10 cellular contexts compared by ENCODE assay signal in genomic region chr2:55923978-55924325, GRCh38. TPM values are rescaled to one million over a fixed set of nuclear protein-coding genes. Genes with fewer than 3 reads are reported as not detected.
DNase-seq lines count a peak whose midpoint lies in the region; ATAC-seq and TF ChIP-seq lines count a peak whose summit lies in the region.
"Had no signal": no experiment of that assay in that cellular context is flagged by ENCODE, and none has a peak within 500 bp of the region (broad histone marks: within the 10 kb centered on the region; RNA-seq: fewer than 3 reads in every experiment).

No MANE protein-coding gene starts in this region.

- H3K4me1 ChIP-seq in parathyroid adenoma = no peaks in the 10 kb centered on the region

- peak overlapping the region; percentile 82 for H3K4me3 Mint-ChIP-seq in Calu3 (ENCODE audit: low read depth, unreplicated experiment)
- H3K4me3 Mint-ChIP-seq: CD4-positive, alpha-beta T cell had no signal

- ATAC-seq in left cardiac atrium (peak; percentile 12 to 36), HG02763 (IDR thresholded peaks at IDR 0.05; ENCODE audit: unreplicated experiment) (no peak)

- peaks cover 9% of the 10 kb centered on the region for H3K4me1 Mint-ChIP-seq in Calu3 (ENCODE audit: low read depth, unreplicated experiment)

- no peak overlapping the region for H3K27ac Mint-ChIP-seq in Calu3 (ENCODE audit: unreplicated experiment)
- H3K27ac Mint-ChIP-seq: CD4-positive, alpha-beta T cell had no signal

- no peaks in the 10 kb centered on the region for H3K79me2 ChIP-seq in parathyroid adenoma

- H3K9me3 Mint-ChIP-seq in Calu3 (ENCODE audit: low read depth, unreplicated experiment) = no peaks in the 10 kb centered on the region
- H3K9me3 Mint-ChIP-seq: CD4-positive, alpha-beta T cell had no signal

- DNase-seq in Calu3 (no peak), astrocyte of the spinal cord (ENCODE audit: low read depth, low spot score) (no peak), left cardiac atrium (no peak), NAMALWA (ENCODE audit: low spot score) (no peak), HK-2 (ENCODE audit: unreplicated experiment) (no peak)
- no peak for DNase-seq in stimulated activated CD4-positive, alpha-beta T cell treated with anti-CD3 and anti-CD28 coated beads, Interleukin-4, amount 100 ng/mL, for 4 hours
- DNase-seq: activated CD8-positive, alpha-beta memory T cell treated with anti-CD3 and anti-CD28 coated beads, Interleukin-2, amount 50 U/mL, for 48 hours; CD4-positive, alpha-beta T cell had no signal

- TF ChIP-seq CTCF in Calu3 (IDR thresholded peaks at IDR 0.05; ENCODE audit: unreplicated experiment) (no peak), astrocyte of the spinal cord (IDR thresholded peaks at IDR 0.05; ENCODE audit: low read depth, low read length) (no peak), parathyroid adenoma (IDR thresholded peaks at IDR 0.05) (no peak)

- H3K4me3 ChIP-seq in astrocyte of the spinal cord (ENCODE audit: low read depth, low read length) (peak overlapping the region; percentile 73), parathyroid adenoma (ENCODE audit: low read depth, low read length) (peak overlapping the region; percentile 71)

- CTCF ChIA-PET in Calu3 (lab: Charles Lee) = interaction anchor here (0.6 kb wide), 1 partner anchor 18 kb away, joined by 3 read pairs; no protein-coding TSS in a partner anchor

- intact Hi-C loops in Calu3 (cut with micrococcal nuclease; ENCODE audit: unreplicated experiment) = no loop called here
- intact Hi-C loops in left cardiac atrium (cut with DNase I) = no loop called here

- no peaks in the 10 kb centered on the region for H3K27me3 ChIP-seq in parathyroid adenoma (ENCODE audit: control insufficient read depth, insufficient read depth, low read length)

- no peaks in the 10 kb centered on the region for H3K36me3 ChIP-seq in parathyroid adenoma (ENCODE audit: control insufficient read depth, insufficient read depth, low read length)

- in situ Hi-C loops in astrocyte of the spinal cord (cut with HindIII; ENCODE audit: low sequenced_read_pairs) = no loop called here

- peaks cover 14% of the 10 kb centered on the region for H3K27me3 Mint-ChIP-seq in Calu3 (ENCODE audit: unreplicated experiment)

- H2AFZ ChIP-seq in parathyroid adenoma = peak overlapping the region; percentile 78

- H3K36me3 Mint-ChIP-seq in Calu3 (ENCODE audit: insufficient read depth, unreplicated experiment) = peaks cover 17% of the 10 kb centered on the region

- no TSS peak for BruUV-seq in Calu3 (replicated peaks; lab: Mats Ljungman, UMichigan)

- H3K4me2 ChIP-seq in parathyroid adenoma (ENCODE audit: low read length) = peak overlapping the region; percentile 90

- H3K27ac ChIP-seq in parathyroid adenoma = no peak overlapping the region

- H3K9me3 ChIP-seq in parathyroid adenoma (ENCODE audit: control insufficient read depth, low read length) = no peaks in the 10 kb centered on the region

- no peak overlapping the region for H3K9ac ChIP-seq in parathyroid adenoma

RNA-seq across cellular contexts. Expression of gene EFEMP1, which starts 0.4 kb away (rescaled TPM):
- total RNA-seq in Calu3 (2022) (14.7 and 51.5 TPM in 2 replicates), left cardiac atrium (100 to 1,000 TPM; 171 to 261 TPM)
- total RNA-seq: CD4-positive, alpha-beta T cell had no signal
